Comparison of ENCODE assay signal across 22 cellular contexts in the genomic region with DNA sequence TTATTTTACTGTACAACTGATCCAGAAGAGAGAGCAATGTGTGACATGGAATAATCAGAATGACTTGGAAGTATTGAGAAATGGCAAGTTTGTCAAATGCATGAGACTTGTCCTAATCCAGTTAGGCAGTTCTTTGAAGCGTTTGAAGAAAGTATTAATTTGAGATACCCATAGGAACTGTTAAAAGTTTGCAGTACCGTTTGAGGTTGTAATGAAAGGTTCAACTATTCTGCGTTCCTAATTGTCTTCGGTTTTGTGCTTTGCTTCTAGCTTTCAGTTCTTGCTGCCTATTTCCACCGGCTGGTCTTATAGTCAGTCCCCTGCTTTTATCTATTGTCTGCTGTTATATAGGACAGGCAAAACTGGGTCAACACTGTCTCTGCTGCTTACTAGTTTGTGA. TPM values are rescaled to one million over a fixed set of nuclear protein-coding genes. Genes with fewer than 3 reads are reported as not detected.
DNase-seq lines count a peak whose midpoint lies in the region; ATAC-seq and TF ChIP-seq lines count a peak whose summit lies in the region.
"Had no signal": no experiment of that assay in that cellular context is flagged by ENCODE, and none has a peak within 500 bp of the region (broad histone marks: within the 10 kb centered on the region; RNA-seq: fewer than 3 reads in every experiment).

No MANE protein-coding gene starts in this region.

- no peak overlapping the region for H3K4me3 ChIP-seq in CD8-positive, alpha-beta T cell (ENCODE audit: low read depth, low read length)
- H3K4me3 ChIP-seq: BLaER1 treated with 17β-estradiol and CSF1 and Interleukin-3, amounts not matched to agents 10 nM and 100 nM; PC-9; SJSA1 had no signal

- H3K36me3 ChIP-seq in CD8-positive, alpha-beta T cell (ENCODE audit: insufficient read depth, low read length) = peaks cover 19% of the 10 kb centered on the region

- no peaks in the 10 kb centered on the region for H3K27me3 Mint-ChIP-seq in activated T-cell treated with anti-CD3 and anti-CD28 coated beads, Interleukin-2, amount 50 U/mL, for 72 hours (ENCODE audit: low read depth)
- no peaks in the 10 kb centered on the region for H3K27me3 Mint-ChIP-seq in CD8-positive, alpha-beta T cell (ENCODE audit: low read depth)
- no peaks in the 10 kb centered on the region for H3K27me3 Mint-ChIP-seq in effector memory CD8-positive, alpha-beta T cell
- H3K27me3 Mint-ChIP-seq: IgD-negative memory B cell had no signal

- no peak for TF ChIP-seq CTCF in CD8-positive, alpha-beta T cell (IDR thresholded peaks at IDR 0.05)

- H3K4me3 Mint-ChIP-seq in activated T-cell treated with anti-CD3 and anti-CD28 coated beads, Interleukin-2, amount 50 U/mL, for 72 hours = no peak overlapping the region
- H3K4me3 Mint-ChIP-seq in CD8-positive, alpha-beta T cell = no peak overlapping the region
- H3K4me3 Mint-ChIP-seq in effector memory CD8-positive, alpha-beta T cell = peak overlapping the region in 1 of 2 donors; percentile 38
- H3K4me3 Mint-ChIP-seq: IgD-negative memory B cell had no signal

- H3K9me3 Mint-ChIP-seq in activated T-cell treated with anti-CD3 and anti-CD28 coated beads, Interleukin-2, amount 50 U/mL, for 72 hours = no peaks in the 10 kb centered on the region
- no peaks in the 10 kb centered on the region for H3K9me3 Mint-ChIP-seq in CD8-positive, alpha-beta T cell
- H3K9me3 Mint-ChIP-seq in effector memory CD8-positive, alpha-beta T cell = no peaks in the 10 kb centered on the region
- H3K9me3 Mint-ChIP-seq: IgD-negative memory B cell had no signal

- no peak for ATAC-seq in activated T-cell treated with anti-CD3 and anti-CD28 coated beads, Interleukin-2, amount 50 U/mL, for 72 hours (replicated peaks in 1 of 2)
- no peak for ATAC-seq in CD8-positive, alpha-beta T cell
- peak; percentile 47 for ATAC-seq in effector memory CD8-positive, alpha-beta T cell (replicated peaks)
- no peak for ATAC-seq in GM21723 (IDR thresholded peaks at IDR 0.05; ENCODE audit: unreplicated experiment)
- ATAC-seq: HCT116 had no signal

- H3K9me3 ChIP-seq in CD8-positive, alpha-beta T cell (ENCODE audit: low read length) = no peaks in the 10 kb centered on the region
- H3K9me3 ChIP-seq: BLaER1 treated with 17β-estradiol and CSF1 and Interleukin-3, amounts not matched to agents 10 nM and 100 nM; SJSA1 had no signal

- in situ Hi-C loops in G401 (cut with HindIII; ENCODE audit: low sequenced_read_pairs) = no loop called here

- H3K4me1 ChIP-seq in CD8-positive, alpha-beta T cell (ENCODE audit: insufficient read depth, low read length) = no peaks in the 10 kb centered on the region

- DNase-seq in activated T-cell treated with anti-CD3 and anti-CD28 coated beads, Interleukin-2, amount 50 U/mL, for 72 hours = no peak
- no peak for DNase-seq in activated T-cell treated with anti-CD3 and anti-CD28 coated beads, Interleukin-2, amount 50 U/mL, for 48 hours
- no peak for DNase-seq in CD8-positive, alpha-beta T cell
- no peak for DNase-seq in effector memory CD8-positive, alpha-beta T cell
- DNase-seq in retina (peak; percentile 22), G401 (ENCODE audit: low spot score) (no peak)
- DNase-seq: AML-193, Calu3, DMS153, DND-41, MM.1S, NCI-H2029, NCI-H446 treated with DMSO at 0.1 percent for 48 hours, NCI-H526, PC-9, Right ventricle myocardium superior had no signal

- peak overlapping the region; percentile 79 for H3K27ac Mint-ChIP-seq in activated T-cell treated with anti-CD3 and anti-CD28 coated beads, Interleukin-2, amount 50 U/mL, for 72 hours
- peak overlapping the region; percentile 57 for H3K27ac Mint-ChIP-seq in CD8-positive, alpha-beta T cell
- peak overlapping the region in 1 of 2 donors; percentile 85 for H3K27ac Mint-ChIP-seq in effector memory CD8-positive, alpha-beta T cell

- POLR2A ChIA-PET in CD8-positive, alpha-beta T cell (lab: Charles Lee) = interaction anchor here (0.9 kb wide), 1 partner anchor 235 kb away, joined by 3 read pairs; no protein-coding TSS in a partner anchor

- CTCF ChIA-PET in CD8-positive, alpha-beta T cell (lab: Charles Lee) = interaction anchor here (1.2 kb wide), 1 partner anchor 9 kb away, joined by 3 read pairs; no protein-coding TSS in a partner anchor

- intact Hi-C loops in CD8-positive, alpha-beta T cell (cut with DNase I, micrococcal nuclease) = no loop called here

- peaks cover 4 to 24% of the 10 kb centered on the region in 2 donors for H3K36me3 Mint-ChIP-seq in activated T-cell treated with anti-CD3 and anti-CD28 coated beads, Interleukin-2, amount 50 U/mL, for 72 hours (ENCODE audit: insufficient read depth in 2 of 2)
- H3K36me3 Mint-ChIP-seq in CD8-positive, alpha-beta T cell = peaks cover 74% of the 10 kb centered on the region
- H3K36me3 Mint-ChIP-seq in effector memory CD8-positive, alpha-beta T cell (ENCODE audit: insufficient read depth) = peaks cover 64% of the 10 kb centered on the region

- H3K27ac ChIP-seq in CD8-positive, alpha-beta T cell (ENCODE audit: low read depth, low read length) = no peak overlapping the region
- H3K27ac ChIP-seq: BLaER1 treated with 17β-estradiol and CSF1 and Interleukin-3, amounts not matched to agents 10 nM and 100 nM; KMS-11; PC-9; SJSA1 had no signal

- peaks cover 25% of the 10 kb centered on the region for H3K4me1 Mint-ChIP-seq in activated T-cell treated with anti-CD3 and anti-CD28 coated beads, Interleukin-2, amount 50 U/mL, for 72 hours (ENCODE audit: low read depth)
- H3K4me1 Mint-ChIP-seq in CD8-positive, alpha-beta T cell (ENCODE audit: low read depth) = peaks cover 43% of the 10 kb centered on the region
- H3K4me1 Mint-ChIP-seq in effector memory CD8-positive, alpha-beta T cell (ENCODE audit: low read depth in 2 of 2) = peaks cover 10 to 23% of the 10 kb centered on the region in 2 donors
- H3K4me1 Mint-ChIP-seq: IgD-negative memory B cell had no signal

- H3K27me3 ChIP-seq in CD8-positive, alpha-beta T cell (ENCODE audit: insufficient read depth, low read length) = no peaks in the 10 kb centered on the region
- H3K27me3 ChIP-seq: BLaER1 treated with 17β-estradiol and CSF1 and Interleukin-3, amounts not matched to agents 10 nM and 100 nM; SJSA1 had no signal

RNA-seq across cellular contexts. Expression of a gene that starts 41.8 kb away (rescaled TPM):
- 100 to 1,000 TPM; 140 to 157 TPM for total RNA-seq in activated T-cell treated with anti-CD3 and anti-CD28 coated beads, Interleukin-2, amount 50 U/mL, for 72 hours
- total RNA-seq in CD8-positive, alpha-beta T cell = 10 to 100 TPM; 56.9 to 60.8 TPM
- total RNA-seq in G401 (2014; rRNA removed; shearing (Covaris generic)) = 258 and 299 TPM in 2 replicates
